In the genomic region with DNA sequence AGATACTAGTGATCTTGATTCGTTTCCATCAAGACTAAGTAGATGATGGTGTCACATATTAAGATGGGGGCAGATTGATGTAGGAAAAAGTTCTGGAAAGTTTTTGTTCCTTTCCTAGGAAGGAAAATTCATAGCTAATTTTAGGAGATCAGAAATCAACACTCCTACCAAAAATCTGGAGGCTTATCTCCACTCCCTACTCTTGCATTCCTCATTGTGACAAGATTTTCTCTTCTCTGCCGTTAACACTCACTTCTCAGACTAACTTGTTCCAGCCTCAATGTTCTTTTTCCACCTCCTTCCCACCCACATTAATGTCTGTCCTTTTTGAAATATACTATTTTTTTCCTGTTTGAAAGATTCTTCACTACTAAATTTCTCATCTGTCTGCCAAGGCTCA, we compare ENCODE assay signal across 16 cellular contexts.
A peak's percentile ranks its signal among the peaks of the same experiment; 100 is the strongest.
DNase-seq lines count a peak whose midpoint lies in the region; TF ChIP-seq lines count a peak whose summit lies in the region.
"Had no signal": no experiment of that assay in that cellular context is flagged by ENCODE, and none has a peak within 500 bp of the region (broad histone marks: within the 10 kb centered on the region; RNA-seq: fewer than 3 reads in every experiment).

No MANE protein-coding gene starts in this region.

- H3K4me3 ChIP-seq in dorsolateral prefrontal cortex = no peak overlapping the region
- H3K4me3 ChIP-seq: A549; BLaER1 treated with 17β-estradiol and CSF1 and Interleukin-3, amounts not matched to agents 10 nM and 100 nM; GM12878 had no signal

- no peaks in the 10 kb centered on the region for H3K27me3 ChIP-seq in dorsolateral prefrontal cortex
- H3K27me3 ChIP-seq: BLaER1 treated with 17β-estradiol and CSF1 and Interleukin-3, amounts not matched to agents 10 nM and 100 nM had no signal

- H3K27ac ChIP-seq in dorsolateral prefrontal cortex (peak overlapping the region in 34 of 59 donors; percentile 6 to 83 (median 62)), temporal lobe (ENCODE audit: low read depth, low read length) (peak overlapping the region; percentile 57)
- H3K27ac ChIP-seq: 22Rv1; A549; BLaER1 treated with 17β-estradiol and CSF1 and Interleukin-3, amounts not matched to agents 10 nM and 100 nM; C4-2B had no signal

- no peak for TF ChIP-seq CTCF in dorsolateral prefrontal cortex (IDR thresholded peaks at IDR 0.05 in 54 of 56, conservative IDR thresholded peaks at IDR 0.05 in 2 of 56; ENCODE audit: low read depth in 1 of 56, partially characterized antibody in 56 of 56)

- intact Hi-C loops in dorsolateral prefrontal cortex (cut with DNase I) = no loop called here

- no peak for DNase-seq in dorsolateral prefrontal cortex
- peak; percentile 57 for DNase-seq in putamen (ENCODE audit: low spot score)
- DNase-seq in NCI-H2107 (lab: John Stamatoyannopoulos, UW) = no peak
- DNase-seq in GF-D8 (lab: John Stamatoyannopoulos, UW) = no peak
- DNase-seq: AML-193; Caco-2; Calu3; CD4-positive, alpha-beta T cell; CD8-positive, alpha-beta T cell; DMS79 treated with DMSO at 0.1 percent for 48 hours had no signal
